8 cellular contexts compared by ENCODE assay signal in genomic region chr17:46002311-46002972, GRCh38. TPM values are rescaled to one million over a fixed set of nuclear protein-coding genes. Genes with fewer than 3 reads are reported as not detected.
DNase-seq lines count a peak whose midpoint lies in the region; ATAC-seq and TF ChIP-seq lines count a peak whose summit lies in the region.

No MANE protein-coding gene starts in this region.

- no peaks in the 10 kb centered on the region for H3K36me3 Mint-ChIP-seq in activated T-helper 17 cell treated with anti-CD3 and anti-CD28 coated beads, Interleukin-2, amount 50 U/mL, for 72 hours (ENCODE audit: low read depth)

- H3K4me1 ChIP-seq in RWPE2 (ENCODE audit: insufficient read depth, poor library complexity, severe bottlenecking) = no peaks in the 10 kb centered on the region

- H3K27ac ChIP-seq in RWPE2 (ENCODE audit: poor library complexity, severe bottlenecking) (no peak overlapping the region), temporal lobe (ENCODE audit: low read depth, low read length) (peak overlapping the region; percentile 69)

- TF ChIP-seq CTCF in RWPE2 (IDR thresholded peaks at IDR 0.05; ENCODE audit: poor library complexity, severe bottlenecking) = peak; percentile 88
- TF ChIP-seq CTCF in foreskin fibroblast (IDR thresholded peaks at IDR 0.05; ENCODE audit: low read depth, low read length) = peak; percentile 76

- H3K4me3 Mint-ChIP-seq in activated T-helper 17 cell treated with anti-CD3 and anti-CD28 coated beads, Interleukin-2, amount 50 U/mL, for 72 hours = no peak overlapping the region

- no peaks in the 10 kb centered on the region for H3K4me1 Mint-ChIP-seq in activated T-helper 17 cell treated with anti-CD3 and anti-CD28 coated beads, Interleukin-2, amount 50 U/mL, for 72 hours

- DNase-seq in ELR (ENCODE audit: low read depth) = peak; percentile 75
- peak; percentile 62 to 78 for DNase-seq in Kasumi-1 (lab: John Stamatoyannopoulos, UW)
- no peak for DNase-seq in RWPE2 (ENCODE audit: low spot score)
- DNase-seq in foreskin fibroblast = peak; percentile 28 to 79
- peak; percentile 50 for DNase-seq in occipital lobe (lab: John Stamatoyannopoulos, UW)

- H3K27me3 ChIP-seq in RWPE2 (ENCODE audit: insufficient read depth, poor library complexity, severe bottlenecking) = no peaks in the 10 kb centered on the region

- H3K27me3 Mint-ChIP-seq in activated T-helper 17 cell treated with anti-CD3 and anti-CD28 coated beads, Interleukin-2, amount 50 U/mL, for 72 hours = no peaks in the 10 kb centered on the region

- H3K4me3 ChIP-seq in RWPE2 (ENCODE audit: severe bottlenecking) (no peak overlapping the region), foreskin fibroblast (ENCODE audit: low read depth in 1 of 2, low read length in 2 of 2) (no peak overlapping the region)

- peak; percentile 82 for ATAC-seq in RWPE2 (ENCODE audit: low read depth)
- ATAC-seq in activated T-helper 17 cell treated with anti-CD3 and anti-CD28 coated beads, Interleukin-2, amount 50 U/mL, for 72 hours (replicated peaks) = peak; percentile 93
- no peak for ATAC-seq in GM21576 (IDR thresholded peaks at IDR 0.05; ENCODE audit: unreplicated experiment)

- H3K9me3 ChIP-seq in RWPE2 (ENCODE audit: severe bottlenecking) = no peaks in the 10 kb centered on the region

- H3K9me3 Mint-ChIP-seq in activated T-helper 17 cell treated with anti-CD3 and anti-CD28 coated beads, Interleukin-2, amount 50 U/mL, for 72 hours = no peaks in the 10 kb centered on the region

- H3K27ac Mint-ChIP-seq in activated T-helper 17 cell treated with anti-CD3 and anti-CD28 coated beads, Interleukin-2, amount 50 U/mL, for 72 hours = no peak overlapping the region

- H3K36me3 ChIP-seq in RWPE2 (ENCODE audit: low read depth) = no peaks in the 10 kb centered on the region

RNA-seq across cellular contexts. Expression of gene STH, which starts 3.4 kb away (rescaled TPM):
- total RNA-seq in activated T-helper 17 cell treated with anti-CD3 and anti-CD28 coated beads, Interleukin-2, amount 50 U/mL, for 72 hours = not detected
- 3.9 TPM for total RNA-seq in occipital lobe
- 2.5 TPM for total RNA-seq in temporal lobe
